16 cellular contexts compared by ENCODE assay signal in genomic region chr2:66461751-66462150, GRCh38. TPM values are rescaled to one million over a fixed set of nuclear protein-coding genes. Genes with fewer than 3 reads are reported as not detected.
"Had no signal": no experiment of that assay in that cellular context is flagged by ENCODE, and none has a peak within 500 bp of the region (broad histone marks: within the 10 kb centered on the region; RNA-seq: fewer than 3 reads in every experiment).

No MANE protein-coding gene starts in this region.

- H3K27ac ChIP-seq: heart right ventricle, ovary, upper lobe of right lung had no signal

- DNase-seq: activated CD4-positive, alpha-beta T cell treated with anti-CD3 and anti-CD28 coated beads for 36 hours; activated CD4-positive, alpha-beta T cell treated with anti-CD3 and anti-CD28 coated beads, Interleukin-2, amount 50 U/mL, for 48 hours; activated gamma-delta T cell; adrenal gland; erythroblast; heart right ventricle; kidney glomerular epithelial cell; ovary; stimulated activated CD4-positive, alpha-beta T cell treated with anti-CD3 and anti-CD28 coated beads, Interleukin-12 subunit alpha, Interleukin-12 subunit beta, amount 100 ng/mL, for 4 hours; stimulated activated CD4-positive, alpha-beta T cell treated with anti-CD3 and anti-CD28 coated beads, Interleukin-1b, Interleukin-23, amount 100 ng/mL, for 48 hours; stimulated activated naive CD8-positive, alpha-beta T cell treated with anti-CD3 and anti-CD28 coated beads, Interleukin-15, Interleukin-2, amounts not matched to agents 100 U/mL and 50 U/mL, for 24 hours; T-cell; upper lobe of right lung had no signal

- H3K4me3 ChIP-seq: adrenal gland, gastroesophageal sphincter, heart right ventricle, ovary, upper lobe of right lung had no signal

- H3K9me3 ChIP-seq: adrenal gland, gastroesophageal sphincter, heart right ventricle, ovary, upper lobe of right lung had no signal

- H3K36me3 Mint-ChIP-seq: activated naive CD4-positive, alpha-beta T cell treated with anti-CD3 and anti-CD28 coated beads, Interleukin-2, amount 50 U/mL, for 24 hours; T-cell; WTC11 had no signal

- H3K4me1 Mint-ChIP-seq: activated CD4-positive, alpha-beta T cell treated with anti-CD3 and anti-CD28 coated beads for 36 hours; activated naive CD4-positive, alpha-beta T cell treated with anti-CD3 and anti-CD28 coated beads, Interleukin-2, amount 50 U/mL, for 24 hours; T-cell; WTC11 had no signal

- H3K9me3 Mint-ChIP-seq: activated naive CD4-positive, alpha-beta T cell treated with anti-CD3 and anti-CD28 coated beads, Interleukin-2, amount 50 U/mL, for 24 hours; WTC11 had no signal

- H3K27ac Mint-ChIP-seq: activated CD4-positive, alpha-beta T cell treated with anti-CD3 and anti-CD28 coated beads for 36 hours; activated naive CD4-positive, alpha-beta T cell treated with anti-CD3 and anti-CD28 coated beads, Interleukin-2, amount 50 U/mL, for 24 hours; T-cell; WTC11 had no signal

- H3K27me3 ChIP-seq: adrenal gland, gastroesophageal sphincter, heart right ventricle, ovary, upper lobe of right lung had no signal

- H3K36me3 ChIP-seq: ovary had no signal

- H3K4me3 Mint-ChIP-seq: activated CD4-positive, alpha-beta T cell treated with anti-CD3 and anti-CD28 coated beads for 36 hours; activated naive CD4-positive, alpha-beta T cell treated with anti-CD3 and anti-CD28 coated beads, Interleukin-2, amount 50 U/mL, for 24 hours; T-cell; WTC11 had no signal

- H3K27me3 Mint-ChIP-seq: activated CD4-positive, alpha-beta T cell treated with anti-CD3 and anti-CD28 coated beads for 36 hours had no signal

RNA-seq across cellular contexts. Expression of gene MEIS1, which starts 26.8 kb away (rescaled TPM):
- total RNA-seq: activated CD4-positive, alpha-beta T cell treated with anti-CD3 and anti-CD28 coated beads for 36 hours had no signal
